In genomic region chr6:23390221-23390620, GRCh38 we compare ENCODE assay signal across 24 cellular contexts.
"Had no signal": no experiment of that assay in that cellular context is flagged by ENCODE, and none has a peak within 500 bp of the region (broad histone marks: within the 10 kb centered on the region; RNA-seq: fewer than 3 reads in every experiment).

No MANE protein-coding gene starts in this region.

- H3K4me3 ChIP-seq: colonic mucosa, esophagus squamous epithelium, gastrocnemius medialis, heart right ventricle, left lung, lower lobe of right lung had no signal

- ATAC-seq: effector memory CD8-positive, alpha-beta T cell; esophagus mucosa; gastrocnemius medialis; heart right ventricle; left cardiac atrium; left lung; left ventricle myocardium superior; lower lobe of right lung had no signal

- DNase-seq: colonic mucosa; cortex of kidney; effector CD8-positive, alpha-beta T cell; effector memory CD8-positive, alpha-beta T cell; endodermal cell; erythroblast; esophagus squamous epithelium; foreskin fibroblast; foreskin melanocyte; gastrocnemius medialis; glutamatergic neuron; head of caudate nucleus; heart right ventricle; hippocampal formation; left cardiac atrium; left lung; left ventricle myocardium superior; lower lobe of right lung; mesenchymal stem cell had no signal

- H3K9me3 ChIP-seq: colonic mucosa, esophagus squamous epithelium, gastrocnemius medialis, heart right ventricle, left lung, lower lobe of right lung had no signal

- H3K27me3 ChIP-seq: colonic mucosa, esophagus squamous epithelium, gastrocnemius medialis, heart right ventricle, left lung had no signal

- H3K4me1 ChIP-seq: colonic mucosa, esophagus squamous epithelium, gastrocnemius medialis, heart right ventricle, left lung, lower lobe of right lung had no signal

- H3K36me3 ChIP-seq: colonic mucosa, esophagus squamous epithelium, gastrocnemius medialis, heart right ventricle, left lung, lower lobe of right lung had no signal

- H3K27ac ChIP-seq: colonic mucosa, epithelial cell of prostate, esophagus squamous epithelium, gastrocnemius medialis, heart right ventricle, left lung, lower lobe of right lung had no signal

- FAIRE-seq: endometrium, islet of Langerhans, keratinocyte had no signal
